ENCODE assay signal across 22 cellular contexts in the genomic region with DNA sequence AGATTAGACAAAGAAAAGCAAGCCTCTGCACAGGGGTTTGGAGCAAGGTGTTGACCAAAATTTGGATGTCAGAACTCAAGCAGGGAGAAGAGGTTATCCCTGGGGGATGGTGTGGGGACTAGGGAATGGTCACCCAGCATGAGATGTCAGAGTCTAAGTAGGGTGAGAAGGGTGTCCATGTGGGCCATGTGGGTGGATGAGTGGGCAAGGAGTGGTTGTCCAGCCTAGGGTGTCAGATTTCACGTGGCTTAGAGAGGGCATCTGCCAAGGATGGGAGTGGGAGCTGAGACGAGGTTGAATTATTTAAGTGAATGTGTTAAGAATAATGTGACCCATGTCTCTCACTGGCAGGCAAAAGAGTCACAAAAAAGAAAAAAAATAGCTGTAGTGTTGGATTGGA.
"Had no signal": no experiment of that assay in that cellular context is flagged by ENCODE, and none has a peak within 500 bp of the region (broad histone marks: within the 10 kb centered on the region; RNA-seq: fewer than 3 reads in every experiment).

No MANE protein-coding gene starts in this region.

- H3K36me3 ChIP-seq: brain microvascular endothelial cell, gastroesophageal sphincter, stomach, thyroid gland had no signal

- DNase-seq: activated CD4-positive, alpha-beta T cell treated with anti-CD3 and anti-CD28 coated beads for 4 hours; activated CD4-positive, alpha-beta T cell treated with anti-CD3 and anti-CD28 coated beads, Interleukin-2, amount 50 U/mL, for 4 hours; activated CD8-positive, alpha-beta memory T cell treated with anti-CD3 and anti-CD28 coated beads, Interleukin-2, amount 50 U/mL, for 4 hours; activated gamma-delta T cell; activated naive CD4-positive, alpha-beta T cell treated with anti-CD3 and anti-CD28 coated beads, Interleukin-2, amount 50 U/mL, for 16 hours; activated T-cell treated with anti-CD3 and anti-CD28 coated beads, Interleukin-2, amount 50 U/mL, for 1 hour; amniotic stem cell; brain microvascular endothelial cell; cortex of kidney; head of caudate nucleus; hippocampal formation; left cardiac atrium; left ventricle myocardium superior; naive thymus-derived CD8-positive, alpha-beta T cell; right cardiac atrium; stimulated activated CD4-positive, alpha-beta T cell treated with anti-CD3 and anti-CD28 coated beads, Interleukin-4, amount 100 ng/mL, for 1 hour; stomach; thyroid gland had no signal

- H3K27me3 ChIP-seq: brain microvascular endothelial cell, gastroesophageal sphincter, stomach, thyroid gland had no signal

- H3K4me3 Mint-ChIP-seq: activated T-helper 1 cell treated with anti-CD3 and anti-CD28 coated beads, Interleukin-12 subunit alpha, Interleukin-12 subunit beta, Interleukin-2, Interleukin-4 antibody, amounts not matched to agents 30 ng/mL and 10 ng/mL and 1 ng/mL, durations not matched to agents 14 hours and 24 hours and 36 hours; naive thymus-derived CD8-positive, alpha-beta T cell; neural crest cell had no signal

- ATAC-seq: gastroesophageal sphincter; left cardiac atrium; left ventricle myocardium superior; naive thymus-derived CD8-positive, alpha-beta T cell; right cardiac atrium had no signal

- H3K36me3 Mint-ChIP-seq: naive thymus-derived CD8-positive, alpha-beta T cell had no signal

- H3K9me3 Mint-ChIP-seq: activated T-helper 1 cell treated with anti-CD3 and anti-CD28 coated beads, Interleukin-12 subunit alpha, Interleukin-12 subunit beta, Interleukin-2, Interleukin-4 antibody, amounts not matched to agents 30 ng/mL and 10 ng/mL and 1 ng/mL, durations not matched to agents 14 hours and 24 hours and 36 hours; naive thymus-derived CD8-positive, alpha-beta T cell; neural crest cell had no signal

- H3K9me3 ChIP-seq: gastroesophageal sphincter, stomach, thyroid gland had no signal

- H3K27ac ChIP-seq: brain microvascular endothelial cell, gastroesophageal sphincter, stomach, thyroid gland, VCaP had no signal

- H3K4me3 ChIP-seq: gastroesophageal sphincter, stomach, thyroid gland had no signal

- H3K27ac Mint-ChIP-seq: activated T-helper 1 cell treated with anti-CD3 and anti-CD28 coated beads, Interleukin-12 subunit alpha, Interleukin-12 subunit beta, Interleukin-2, Interleukin-4 antibody, amounts not matched to agents 30 ng/mL and 10 ng/mL and 1 ng/mL, durations not matched to agents 14 hours and 24 hours and 36 hours; naive thymus-derived CD8-positive, alpha-beta T cell had no signal
